Comparison of ENCODE assay signal across 7 cellular contexts in the genomic region with DNA sequence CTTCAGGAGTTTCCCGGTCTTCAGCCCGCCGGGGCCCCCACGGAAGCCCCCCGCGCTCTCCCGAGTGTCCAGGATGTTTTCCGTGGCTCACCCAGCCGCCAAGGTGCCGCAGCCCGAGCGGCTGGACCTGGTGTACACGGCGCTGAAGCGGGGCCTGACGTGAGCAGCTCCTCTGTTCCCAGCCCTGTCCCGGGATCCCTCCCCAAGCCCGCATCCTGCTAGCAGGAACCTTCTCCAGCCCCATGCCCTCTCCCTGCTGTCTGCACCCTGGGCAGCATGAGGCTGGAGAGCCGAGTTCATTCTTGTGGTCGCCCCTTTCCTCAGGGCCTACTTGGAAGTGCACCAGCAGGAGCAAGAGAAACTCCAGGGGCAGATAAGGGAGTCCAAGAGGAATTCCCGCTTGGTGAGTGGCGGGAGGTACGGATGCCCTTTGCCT.
A peak's percentile ranks its signal among the peaks of the same experiment; 100 is the strongest.
DNase-seq lines count a peak whose midpoint lies in the region; TF ChIP-seq lines count a peak whose summit lies in the region.
"Had no signal": no experiment of that assay in that cellular context is flagged by ENCODE, and none has a peak within 500 bp of the region (broad histone marks: within the 10 kb centered on the region; RNA-seq: fewer than 3 reads in every experiment).

No MANE protein-coding gene starts in this region.

- H3F3A ChIP-seq in DOHH2 (ENCODE audit: control insufficient read depth, insufficient read depth), result peaks cover 14% of the 10 kb centered on the region

- peaks cover 26% of the 10 kb centered on the region for H3K36me3 ChIP-seq in DOHH2 (ENCODE audit: control insufficient read depth, low read length)
- H3K36me3 ChIP-seq in muscle layer of duodenum (ENCODE audit: control insufficient read depth in 1 of 2, insufficient read depth in 2 of 2, low read length in 2 of 2), result peaks cover 34 to 39% of the 10 kb centered on the region in 2 donors

- no peaks in the 10 kb centered on the region for H3K9me3 ChIP-seq in DOHH2 (ENCODE audit: control insufficient read depth, insufficient read depth, low read length)
- H3K9me3 ChIP-seq in muscle layer of duodenum (ENCODE audit: control insufficient read depth in 1 of 2, low read length in 2 of 2), result no peaks in the 10 kb centered on the region

- H3K4me3 ChIP-seq in DOHH2 (ENCODE audit: low read length), result peak overlapping the region; percentile 82
- H3K4me3 ChIP-seq in muscle layer of duodenum (ENCODE audit: low read depth in 1 of 2, low read length in 2 of 2), result peak overlapping the region; percentile 39 to 73

- H3K4me2 ChIP-seq in DOHH2 (ENCODE audit: low read length), result peak overlapping the region; percentile 97

- H3K27ac ChIP-seq in DOHH2 (ENCODE audit: low read depth, low read length) (no peak overlapping the region), muscle layer of duodenum (ENCODE audit: low read length) (no peak overlapping the region)

- H3K4me1 ChIP-seq in DOHH2 (ENCODE audit: control insufficient read depth, low read length), result peaks cover 57% of the 10 kb centered on the region
- H3K4me1 ChIP-seq in muscle layer of duodenum (ENCODE audit: control insufficient read depth in 1 of 2, insufficient read depth in 2 of 2, low read length in 2 of 2), result peaks cover 4 to 18% of the 10 kb centered on the region in 2 donors

- H4K20me1 ChIP-seq in DOHH2 (ENCODE audit: control insufficient read depth, insufficient read depth, low read depth, low read length), result no peaks in the 10 kb centered on the region; the same call in 1 of the 2 replicates

- H3K9me2 ChIP-seq in DOHH2 (replicated peaks; ENCODE audit: control insufficient read depth, low read length), result no peaks in the 10 kb centered on the region

- TF ChIP-seq CTCF in DOHH2 (IDR thresholded peaks at IDR 0.05; ENCODE audit: low read depth, low read length, poor library complexity, severe bottlenecking), result no peak

- H3K79me2 ChIP-seq in DOHH2 (ENCODE audit: control insufficient read depth, low read length), result no peaks in the 10 kb centered on the region

- peak; percentile 95 for DNase-seq in amniotic epithelial cell (ENCODE audit: low read depth)
- no peak for DNase-seq in stimulated activated CD4-positive, alpha-beta T cell treated with anti-CD3 and anti-CD28 coated beads, Interleukin-1b, Interleukin-23, amount 100 ng/mL, for 48 hours
- DNase-seq in DMS114 treated with DMSO at 0.1 percent for 48 hours (lab: John Stamatoyannopoulos, UW; ENCODE audit: unreplicated experiment), result no peak
- no peak for DNase-seq in DMS79 treated with DMSO at 0.1 percent for 48 hours (lab: John Stamatoyannopoulos, UW)
- DNase-seq: activated CD4-positive, alpha-beta T cell treated with anti-CD3 and anti-CD28 coated beads, Interleukin-2, amount 50 U/mL, for 1 hour had no signal

- peaks cover 26% of the 10 kb centered on the region for H3K27me3 ChIP-seq in DOHH2 (ENCODE audit: control insufficient read depth, low read length)
- no peaks in the 10 kb centered on the region for H3K27me3 ChIP-seq in muscle layer of duodenum (ENCODE audit: low read depth, low read length)
